In the genomic region with DNA sequence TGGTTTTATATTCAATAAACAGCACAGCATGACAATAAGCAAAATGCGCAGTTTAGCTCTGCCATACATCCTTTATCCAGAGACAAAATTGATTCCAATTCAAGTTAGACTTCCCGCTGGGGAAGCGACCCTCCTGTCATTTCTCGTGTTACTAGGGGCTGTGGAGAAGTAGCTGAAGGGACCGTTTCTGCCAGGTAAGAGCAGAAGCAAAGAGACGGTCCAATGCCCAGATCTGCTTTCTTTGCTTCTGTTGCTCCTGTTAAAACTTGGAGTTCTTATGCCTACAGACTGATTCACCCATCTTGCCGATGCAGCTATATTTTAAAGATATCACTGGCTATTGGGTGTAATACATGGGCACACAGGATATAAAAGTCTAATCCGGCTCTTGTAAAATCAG, we compare ENCODE assay signal across 17 cellular contexts.
DNase-seq lines count a peak whose midpoint lies in the region; ATAC-seq and TF ChIP-seq lines count a peak whose summit lies in the region.
"Had no signal": no experiment of that assay in that cellular context is flagged by ENCODE, and none has a peak within 500 bp of the region (broad histone marks: within the 10 kb centered on the region; RNA-seq: fewer than 3 reads in every experiment).

No MANE protein-coding gene starts in this region.

- peaks cover 2% of the 10 kb centered on the region; the same call in 1 of the 3 replicates for H3K4me1 Mint-ChIP-seq in GM23338
- H3K4me1 Mint-ChIP-seq in osteocyte (ENCODE audit: unreplicated experiment): peaks cover 60% of the 10 kb centered on the region
- no peaks in the 10 kb centered on the region for H3K4me1 Mint-ChIP-seq in T-helper 2 cell treated with Interferon-gamma antibody and Interleukin-4, amounts not matched to agents 5 μg/mL and 100 μg/mL, for 36 hours (ENCODE audit: low read depth)
- H3K4me1 Mint-ChIP-seq: B cell, H9 had no signal

- no peak overlapping the region for H2AFZ ChIP-seq in GM23338

- peaks cover 12% of the 10 kb centered on the region for H3K9me3 Mint-ChIP-seq in GM23338
- peaks cover 20% of the 10 kb centered on the region for H3K9me3 Mint-ChIP-seq in osteocyte (ENCODE audit: unreplicated experiment)
- H3K9me3 Mint-ChIP-seq in T-helper 2 cell treated with Interferon-gamma antibody and Interleukin-4, amounts not matched to agents 5 μg/mL and 100 μg/mL, for 36 hours: no peaks in the 10 kb centered on the region

- H3K27ac Mint-ChIP-seq in GM23338 (no peak overlapping the region; the same call in 1 of the 2 replicates), osteocyte (ENCODE audit: unreplicated experiment) (peak overlapping the region; percentile 87)
- H3K27ac Mint-ChIP-seq in T-helper 2 cell treated with Interferon-gamma antibody and Interleukin-4, amounts not matched to agents 5 μg/mL and 100 μg/mL, for 36 hours: no peak overlapping the region
- H3K27ac Mint-ChIP-seq: B cell; CD4-positive, alpha-beta T cell; H9 had no signal

- H3K36me3 Mint-ChIP-seq in GM23338 (ENCODE audit: low read depth) (peaks cover 5% of the 10 kb centered on the region; the same call in 1 of the 3 replicates), osteocyte (ENCODE audit: unreplicated experiment) (no peaks in the 10 kb centered on the region)
- H3K36me3 Mint-ChIP-seq in T-helper 2 cell treated with Interferon-gamma antibody and Interleukin-4, amounts not matched to agents 5 μg/mL and 100 μg/mL, for 36 hours (ENCODE audit: low read depth): no peaks in the 10 kb centered on the region

- intact Hi-C loops in vagina (cut with DNase I): no loop called here

- no peaks in the 10 kb centered on the region for H3F3A ChIP-seq in GM23338 (replicated peaks; ENCODE audit: low read depth)

- no peaks in the 10 kb centered on the region for H3K27me3 ChIP-seq in GM23338 (ENCODE audit: insufficient read depth)
- H3K27me3 ChIP-seq in vagina: no peaks in the 10 kb centered on the region

- no peak overlapping the region for H3K4me3 ChIP-seq in GM23338
- H3K4me3 ChIP-seq in vagina: no peak overlapping the region

- H3K79me2 ChIP-seq in GM23338 (replicated peaks; ENCODE audit: insufficient read depth): no peaks in the 10 kb centered on the region

- 0 out of 2 replicates have a peak, but pooled peaks cover 5% of the 10 kb centered on the region for H3K9me2 ChIP-seq in GM23338 (ENCODE audit: insufficient read depth)

- H3K4me1 ChIP-seq in GM23338 (ENCODE audit: insufficient read depth) (no peaks in the 10 kb centered on the region), vagina (peaks cover 5% of the 10 kb centered on the region)

- ATAC-seq in GM23338: no peak
- ATAC-seq: HepG2 had no signal

- H4K20me1 ChIP-seq in GM23338 (replicated peaks; ENCODE audit: insufficient read depth): no peaks in the 10 kb centered on the region

- TF ChIP-seq CTCF in GM23338 (conservative IDR thresholded peaks at IDR 0.05; ENCODE audit: low read depth in 2 of 2) (no peak), osteocyte (IDR thresholded peaks at IDR 0.05) (no peak), vagina (IDR thresholded peaks at IDR 0.05) (no peak)

- H3K27ac ChIP-seq in GM23338 (ENCODE audit: low read depth) (no peak overlapping the region), vagina (peak overlapping the region; percentile 36)

- no peak for TF ChIP-seq POLR2A in vagina (IDR thresholded peaks at IDR 0.05)

- no peaks in the 10 kb centered on the region for H3K9me3 ChIP-seq in vagina

- H3K4me2 ChIP-seq in GM23338: no peak overlapping the region

- H3K36me3 ChIP-seq in GM23338 (ENCODE audit: insufficient read depth) (no peaks in the 10 kb centered on the region), vagina (no peaks in the 10 kb centered on the region)

- H3K4me3 Mint-ChIP-seq in GM23338 (no peak overlapping the region), osteocyte (ENCODE audit: unreplicated experiment) (no peak overlapping the region)
- no peak overlapping the region for H3K4me3 Mint-ChIP-seq in T-helper 2 cell treated with Interferon-gamma antibody and Interleukin-4, amounts not matched to agents 5 μg/mL and 100 μg/mL, for 36 hours
- H3K4me3 Mint-ChIP-seq: B cell; CD4-positive, alpha-beta T cell; H9 had no signal

- H3K27me3 Mint-ChIP-seq in GM23338 (ENCODE audit: insufficient read depth, low read depth, poor library complexity) (peaks cover under 1% of the 10 kb centered on the region), osteocyte (ENCODE audit: unreplicated experiment) (no peaks in the 10 kb centered on the region)
- no peaks in the 10 kb centered on the region for H3K27me3 Mint-ChIP-seq in T-helper 2 cell treated with Interferon-gamma antibody and Interleukin-4, amounts not matched to agents 5 μg/mL and 100 μg/mL, for 36 hours (ENCODE audit: low read depth)
- H3K27me3 Mint-ChIP-seq: B cell; CD4-positive, alpha-beta T cell had no signal

- DNase-seq in GM23338 (ENCODE audit: low spot score) (no peak), left kidney (ENCODE audit: low read depth, low spot score) (peak; percentile 34), osteocyte (ENCODE audit: extremely low spot score, unreplicated experiment) (no peak), vagina (ENCODE audit: extremely low spot score in 2 of 2) (no peak), medulla oblongata (ENCODE audit: extremely low spot score) (no peak), NCI-H1694 treated with DMSO at 0.1 percent for 48 hours (lab: John Stamatoyannopoulos, UW) (no peak)
- no peak for DNase-seq in T-helper 2 cell treated with Interferon-gamma antibody and Interleukin-4, amounts not matched to agents 5 μg/mL and 100 μg/mL, for 36 hours (ENCODE audit: low spot score)
- DNase-seq: C1 segment of cervical spinal cord; Calu3; CD4-positive, alpha-beta T cell; DMS 273 treated with DMSO at 0.1 percent for 48 hours; DMS79; EL; GOT3; H9 had no signal

TF ChIP-seq in GM23338, 12 proteins besides CTCF, POLR2A, EP300 and RAD21:
- no peak for TF ChIP-seq CREB1 (CRISPR knock-in tag; IDR thresholded peaks at IDR 0.05; ENCODE audit: low read depth)
- TF ChIP-seq JUNB (IDR thresholded peaks at IDR 0.05; ENCODE audit: unreplicated experiment): peak; percentile 56
- no peak for TF ChIP-seq POLR2AphosphoS5 (IDR thresholded peaks at IDR 0.05; ENCODE audit: low read depth)
- TF ChIP-seq EZH2 (IDR thresholded peaks at IDR 0.05; ENCODE audit: low read depth, unreplicated experiment): no peak
- TF ChIP-seq ZNF114 (CRISPR knock-in tag; IDR thresholded peaks at IDR 0.05): no peak
- TF ChIP-seq EZH2phosphoT487 (IDR thresholded peaks at IDR 0.05; ENCODE audit: unreplicated experiment): no peak
- TF ChIP-seq ZNF331 (CRISPR knock-in tag; IDR thresholded peaks at IDR 0.05; ENCODE audit: low read depth): no peak
- TF ChIP-seq, protein P1, sequence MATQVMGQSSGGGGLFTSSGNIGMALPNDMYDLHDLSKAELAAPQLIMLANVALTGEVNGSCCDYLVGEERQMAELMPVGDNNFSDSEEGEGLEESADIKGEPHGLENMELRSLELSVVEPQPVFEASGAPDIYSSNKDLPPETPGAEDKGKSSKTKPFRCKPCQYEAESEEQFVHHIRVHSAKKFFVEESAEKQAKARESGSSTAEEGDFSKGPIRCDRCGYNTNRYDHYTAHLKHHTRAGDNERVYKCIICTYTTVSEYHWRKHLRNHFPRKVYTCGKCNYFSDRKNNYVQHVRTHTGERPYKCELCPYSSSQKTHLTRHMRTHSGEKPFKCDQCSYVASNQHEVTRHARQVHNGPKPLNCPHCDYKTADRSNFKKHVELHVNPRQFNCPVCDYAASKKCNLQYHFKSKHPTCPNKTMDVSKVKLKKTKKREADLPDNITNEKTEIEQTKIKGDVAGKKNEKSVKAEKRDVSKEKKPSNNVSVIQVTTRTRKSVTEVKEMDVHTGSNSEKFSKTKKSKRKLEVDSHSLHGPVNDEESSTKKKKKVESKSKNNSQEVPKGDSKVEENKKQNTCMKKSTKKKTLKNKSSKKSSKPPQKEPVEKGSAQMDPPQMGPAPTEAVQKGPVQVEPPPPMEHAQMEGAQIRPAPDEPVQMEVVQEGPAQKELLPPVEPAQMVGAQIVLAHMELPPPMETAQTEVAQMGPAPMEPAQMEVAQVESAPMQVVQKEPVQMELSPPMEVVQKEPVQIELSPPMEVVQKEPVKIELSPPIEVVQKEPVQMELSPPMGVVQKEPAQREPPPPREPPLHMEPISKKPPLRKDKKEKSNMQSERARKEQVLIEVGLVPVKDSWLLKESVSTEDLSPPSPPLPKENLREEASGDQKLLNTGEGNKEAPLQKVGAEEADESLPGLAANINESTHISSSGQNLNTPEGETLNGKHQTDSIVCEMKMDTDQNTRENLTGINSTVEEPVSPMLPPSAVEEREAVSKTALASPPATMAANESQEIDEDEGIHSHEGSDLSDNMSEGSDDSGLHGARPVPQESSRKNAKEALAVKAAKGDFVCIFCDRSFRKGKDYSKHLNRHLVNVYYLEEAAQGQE (IDR thresholded peaks at IDR 0.05; ENCODE audit: unreplicated experiment): no peak
- TF ChIP-seq NANOG (IDR thresholded peaks at IDR 0.05; ENCODE audit: borderline replicate concordance): no peak
